9 cellular contexts compared by ENCODE assay signal in the genomic region with DNA sequence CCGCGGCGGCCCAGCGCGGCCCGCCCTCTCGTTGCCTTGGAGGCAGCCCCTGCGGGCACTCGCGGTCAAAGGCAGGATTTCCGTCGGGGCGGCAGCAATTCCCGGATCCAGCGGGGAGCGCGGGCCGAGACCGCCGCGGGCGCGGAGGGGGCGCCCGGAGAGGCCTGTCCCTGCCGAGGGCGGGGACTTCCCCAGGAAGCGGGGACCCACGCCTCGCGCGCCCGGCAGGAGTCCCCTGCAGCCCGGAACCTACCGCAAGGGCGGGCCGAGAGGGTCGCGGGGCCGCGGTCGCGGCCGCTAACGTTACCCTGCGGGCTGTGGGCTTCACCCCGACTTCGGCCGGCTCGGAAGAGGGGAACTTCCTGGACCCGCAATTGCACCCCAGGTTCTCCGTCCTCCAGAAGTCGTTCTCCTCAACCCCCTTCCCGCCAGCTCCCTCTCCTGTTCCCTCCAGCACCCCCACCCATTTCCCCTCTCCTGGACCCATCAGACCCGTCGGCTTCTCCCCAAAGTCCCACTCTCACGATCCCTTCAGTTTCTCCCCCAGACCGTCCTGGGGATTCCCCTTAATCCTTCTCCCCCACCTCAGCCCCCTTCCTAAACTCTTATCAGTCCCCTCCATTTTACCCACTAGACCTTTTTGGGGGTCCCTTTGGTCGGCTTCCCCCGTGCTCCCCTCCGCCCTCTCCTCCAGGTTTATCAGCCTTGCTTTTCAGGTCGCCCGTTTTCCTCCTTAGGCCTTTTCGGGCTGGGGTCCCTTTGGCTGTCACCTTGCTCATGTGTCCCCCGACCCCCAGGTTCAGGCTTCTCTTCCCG. TPM values are rescaled to one million over a fixed set of nuclear protein-coding genes. Genes with fewer than 3 reads are reported as not detected.
DNase-seq lines count a peak whose midpoint lies in the region; ATAC-seq, FAIRE-seq and TF ChIP-seq lines count a peak whose summit lies in the region.
"Had no signal": no experiment of that assay in that cellular context is flagged by ENCODE, and none has a peak within 500 bp of the region (broad histone marks: within the 10 kb centered on the region; RNA-seq: fewer than 3 reads in every experiment).

No MANE protein-coding gene starts in this region.

- no peak for TF ChIP-seq RAD21 in liver (IDR thresholded peaks at IDR 0.05)

- WGBS in liver, result 7% methylated on average over 66 of the region's 66 CpGs

- DNase-seq in DND-41 (peak; percentile 70), NT2/D1 (ENCODE audit: low read depth, low spot score) (no peak), bronchial epithelial cell (ENCODE audit: low read depth) (no peak)
- DNase-seq in stimulated activated naive CD8-positive, alpha-beta T cell treated with anti-CD3 and anti-CD28 coated beads, Interleukin-15, Interleukin-2, amounts not matched to agents 100 U/mL and 50 U/mL, for 24 hours, result peak; percentile 68

- no peaks in the 10 kb centered on the region for H3K36me3 ChIP-seq in DND-41 (ENCODE audit: insufficient read depth, low read length)
- H3K36me3 ChIP-seq in NT2/D1 (ENCODE audit: insufficient read depth, insufficient read length, low read length), result no peaks in the 10 kb centered on the region
- H3K36me3 ChIP-seq in bronchial epithelial cell (ENCODE audit: control insufficient read depth, insufficient read depth, low read length), result no peaks in the 10 kb centered on the region
- no peaks in the 10 kb centered on the region for H3K36me3 ChIP-seq in liver (ENCODE audit: control insufficient read depth in 4 of 4, insufficient read depth in 3 of 4, low read depth in 1 of 4, low read length in 3 of 4)

- no peak overlapping the region; a peak in 1 of 4 replicates for H3K4me3 ChIP-seq in DND-41 (ENCODE audit: low read depth in 1 of 2, low read length in 2 of 2)
- peak overlapping the region; percentile 52 for H3K4me3 ChIP-seq in NT2/D1 (ENCODE audit: insufficient read length, low read depth)
- H3K4me3 ChIP-seq in bronchial epithelial cell (ENCODE audit: low read depth, low read length), result peak overlapping the region; percentile 22
- H3K4me3 ChIP-seq in liver (ENCODE audit: low read depth in 1 of 3, low read length in 3 of 3), result peak overlapping the region in 2 of 3 donors; percentile 19 to 33

- peak overlapping the region; percentile 57 for H3K4me2 ChIP-seq in DND-41 (ENCODE audit: insufficient read depth, low read length)

- no peak overlapping the region for H2AFZ ChIP-seq in DND-41 (ENCODE audit: low read depth, low read length)

- H3K9me3 ChIP-seq in DND-41 (ENCODE audit: insufficient read depth, low read length, severe bottlenecking) (no peaks in the 10 kb centered on the region), NT2/D1 (ENCODE audit: insufficient read depth, low read length) (no peaks in the 10 kb centered on the region), liver (ENCODE audit: control insufficient read depth in 4 of 4, low read length in 3 of 4) (no peaks in the 10 kb centered on the region)

- TF ChIP-seq CTCF in DND-41 (IDR thresholded peaks at IDR 0.05; ENCODE audit: borderline replicate concordance, extremely low read depth, low read length, poor library complexity, severe bottlenecking), result no peak
- TF ChIP-seq CTCF in bronchial epithelial cell (IDR thresholded peaks at IDR 0.05; ENCODE audit: insufficient read depth, low read length, severe bottlenecking), result no peak
- no peak for TF ChIP-seq CTCF in liver (IDR thresholded peaks at IDR 0.05; ENCODE audit: low read depth, low read length, missing input control)

- H3K27ac ChIP-seq in DND-41 (ENCODE audit: low read length), result peak overlapping the region; percentile 91
- peak overlapping the region; percentile 71 to 75 for H3K27ac ChIP-seq in liver (ENCODE audit: low read depth in 1 of 2, low read length in 2 of 2)

- H3K9ac ChIP-seq in DND-41 (ENCODE audit: low read depth, low read length) (peak overlapping the region; percentile 53), NT2/D1 (ENCODE audit: insufficient read length, low read depth) (peak overlapping the region; percentile 89), liver (ENCODE audit: low read depth in 1 of 2, low read length in 2 of 2) (peak overlapping the region; percentile 12 to 48)

- no peak for FAIRE-seq in bronchial epithelial cell (lab: Jason Lieb, UNC)

- no peaks in the 10 kb centered on the region for H4K20me1 ChIP-seq in DND-41 (ENCODE audit: insufficient read depth, low read length)

- H3K27me3 ChIP-seq in DND-41 (ENCODE audit: insufficient read depth, low read length, poor library complexity) (no peaks in the 10 kb centered on the region), NT2/D1 (ENCODE audit: insufficient read depth, insufficient read length) (peaks cover 26% of the 10 kb centered on the region), bronchial epithelial cell (ENCODE audit: control insufficient read depth, insufficient read depth, low read length) (peaks cover 5% of the 10 kb centered on the region), liver (ENCODE audit: control insufficient read depth in 4 of 4, insufficient read depth in 4 of 4, low read length in 3 of 4) (no peaks in the 10 kb centered on the region)

- H3K79me2 ChIP-seq in DND-41 (ENCODE audit: insufficient read depth, low read length), result no peaks in the 10 kb centered on the region

- ATAC-seq in DND-41 (ENCODE audit: insufficient read depth, low read depth) (no peak), GM19397 (IDR thresholded peaks at IDR 0.05; ENCODE audit: unreplicated experiment) (no peak), GM21526 (IDR thresholded peaks at IDR 0.05; ENCODE audit: low FRiP score, unreplicated experiment) (no peak), HG03432 (IDR thresholded peaks at IDR 0.05; ENCODE audit: unreplicated experiment) (no peak)
- no peak for ATAC-seq in stimulated activated naive CD8-positive, alpha-beta T cell treated with anti-CD3 and anti-CD28 coated beads, Interleukin-15, Interleukin-2, amounts not matched to agents 100 U/mL and 50 U/mL, for 24 hours

- peaks cover 91% of the 10 kb centered on the region for H3K4me1 ChIP-seq in DND-41 (ENCODE audit: insufficient read depth, low read length)
- H3K4me1 ChIP-seq in NT2/D1 (ENCODE audit: insufficient read depth, insufficient read length), result peaks cover 38% of the 10 kb centered on the region
- peaks cover 0 to 10% (median 3%) of the 10 kb centered on the region in 4 donors for H3K4me1 ChIP-seq in liver (ENCODE audit: control insufficient read depth in 4 of 4, insufficient read depth in 4 of 4, low read length in 3 of 4)

TF ChIP-seq in liver, 16 proteins besides CTCF, POLR2A, EP300 and RAD21 (continues in another document):
- TF ChIP-seq FOXA2 (IDR thresholded peaks at IDR 0.05) (no peak), HNF4A (conservative IDR thresholded peaks at IDR 0.05) (no peak), ATF3 (IDR thresholded peaks at IDR 0.05) (no peak), SP1 (IDR thresholded peaks at IDR 0.05) (no peak), EGR1 (IDR thresholded peaks at IDR 0.05; ENCODE audit: low read depth in 2 of 2) (no peak), JUND (IDR thresholded peaks at IDR 0.05) (no peak), NR2F2 (IDR thresholded peaks at IDR 0.05) (no peak), HNF4G (IDR thresholded peaks at IDR 0.05) (no peak), MAX (IDR thresholded peaks at IDR 0.05) (no peak), GABPA (IDR thresholded peaks at IDR 0.05 in 1 of 2, conservative IDR thresholded peaks at IDR 0.05 in 1 of 2) (no peak), RXRA (IDR thresholded peaks at IDR 0.05) (no peak), TAF1 (conservative IDR thresholded peaks at IDR 0.05) (no peak), YY1 (IDR thresholded peaks at IDR 0.05) (no peak), FOXA1 (IDR thresholded peaks at IDR 0.05) (no peak)
- TF ChIP-seq, protein P1, sequence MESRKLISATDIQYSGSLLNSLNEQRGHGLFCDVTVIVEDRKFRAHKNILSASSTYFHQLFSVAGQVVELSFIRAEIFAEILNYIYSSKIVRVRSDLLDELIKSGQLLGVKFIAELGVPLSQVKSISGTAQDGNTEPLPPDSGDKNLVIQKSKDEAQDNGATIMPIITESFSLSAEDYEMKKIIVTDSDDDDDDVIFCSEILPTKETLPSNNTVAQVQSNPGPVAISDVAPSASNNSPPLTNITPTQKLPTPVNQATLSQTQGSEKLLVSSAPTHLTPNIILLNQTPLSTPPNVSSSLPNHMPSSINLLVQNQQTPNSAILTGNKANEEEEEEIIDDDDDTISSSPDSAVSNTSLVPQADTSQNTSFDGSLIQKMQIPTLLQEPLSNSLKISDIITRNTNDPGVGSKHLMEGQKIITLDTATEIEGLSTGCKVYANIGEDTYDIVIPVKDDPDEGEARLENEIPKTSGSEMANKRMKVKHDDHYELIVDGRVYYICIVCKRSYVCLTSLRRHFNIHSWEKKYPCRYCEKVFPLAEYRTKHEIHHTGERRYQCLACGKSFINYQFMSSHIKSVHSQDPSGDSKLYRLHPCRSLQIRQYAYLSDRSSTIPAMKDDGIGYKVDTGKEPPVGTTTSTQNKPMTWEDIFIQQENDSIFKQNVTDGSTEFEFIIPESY (IDR thresholded peaks at IDR 0.05), result no peak

RNA-seq across cellular contexts. Expression of gene FGR, which starts 0.6 kb away (rescaled TPM):
- total RNA-seq in bronchial epithelial cell, result 0.13 and 1.1 TPM in 2 replicates
- 10 to 100 TPM in 1 of 2 donors, 1 to 10 TPM in 1; 7.8 to 20.2 TPM for total RNA-seq in liver
- 1 to 10 TPM; 2.8 to 4.6 TPM for polyA plus RNA-seq in liver
- total RNA-seq: NCI-H460 had no signal

RNA-seq across cellular contexts. Expression of gene AHDC1, which starts 30.4 kb away (rescaled TPM):
- 5.0 and 14.6 TPM in 2 replicates for total RNA-seq in bronchial epithelial cell
- total RNA-seq in liver, result 1 to 10 TPM; 4.7 to 6.3 TPM
- 1 to 10 TPM; 2.4 to 6.5 TPM for polyA plus RNA-seq in liver

RNA-seq across cellular contexts. Expression of gene IFI6, which starts 37.6 kb away (rescaled TPM):
- total RNA-seq in bronchial epithelial cell, result 1.3 and 2.8 TPM in 2 replicates
- total RNA-seq in liver, result 10 to 100 TPM in 1 of 2 donors, 1 to 10 TPM in 1; 5.9 to 52.4 TPM
- 100 to 1,000 TPM; 286 to 339 TPM for polyA plus RNA-seq in liver

Comparison
In these comparisons a context has a peak if more than half of its experiments do, and no peak if none do; other contexts are left out.
1. DNase-seq: peak in DND-41 (single experiment) and stimulated activated naive CD8-positive, alpha-beta T cell treated with anti-CD3 and anti-CD28 coated beads, Interleukin-15, Interleukin-2, amounts not matched to agents 100 U/mL and 50 U/mL, for 24 hours (single experiment); none in NT2/D1 (single experiment) and bronchial epithelial cell (single experiment).
2. H3K4me3 ChIP-seq: peak in NT2/D1 (single experiment), bronchial epithelial cell (single experiment) and liver (2 of 3); none in DND-41 (0 of 2).
3. H3K9ac ChIP-seq: peak in every context shown above with its lines; median percentile 89 in NT2/D1; 53 in DND-41; 30 in liver.